25 cellular contexts compared by ENCODE assay signal in genomic region chr13:107296804-107297203, GRCh38.
DNase-seq lines count a peak whose midpoint lies in the region; ATAC-seq, FAIRE-seq and TF ChIP-seq lines count a peak whose summit lies in the region.
"Had no signal": no experiment of that assay in that cellular context is flagged by ENCODE, and none has a peak within 500 bp of the region (broad histone marks: within the 10 kb centered on the region; RNA-seq: fewer than 3 reads in every experiment).

No MANE protein-coding gene starts in this region.

- H3K36me3 ChIP-seq in breast epithelium (no peaks in the 10 kb centered on the region), astrocyte (ENCODE audit: insufficient read depth, low read length) (no peaks in the 10 kb centered on the region)

- TF ChIP-seq CTCF in MCF 10A (IDR thresholded peaks at IDR 0.05; ENCODE audit: unreplicated experiment) (no peak), breast epithelium (IDR thresholded peaks at IDR 0.05) (no peak), astrocyte (IDR thresholded peaks at IDR 0.05; ENCODE audit: insufficient read depth, low read depth, low read length) (no peak), fibroblast of the aortic adventitia (IDR thresholded peaks at IDR 0.05; ENCODE audit: insufficient read depth, low read length) (no peak)

- H3K27me3 Mint-ChIP-seq in MCF 10A (ENCODE audit: insufficient read depth, unreplicated experiment) (no peaks in the 10 kb centered on the region), astrocyte (ENCODE audit: low read depth, unreplicated experiment) (no peaks in the 10 kb centered on the region)
- H3K27me3 Mint-ChIP-seq: activated CD4-positive, alpha-beta T cell treated with anti-CD3 and anti-CD28 coated beads for 36 hours; dendritic cell treated with granulocyte-macrophage colony-stimulating factor and Interleukin-4, amounts not matched to agents 40 ng/mL and 50 ng/mL, for 4 days; stimulated activated memory B cell treated with anti-CD40 and anti-IgM and Interleukin-4, amounts not matched to agents 10 μg/mL and 1 μg/mL and 100 μg/mL, for 72 hours; type B pancreatic cell had no signal

- H3K4me1 Mint-ChIP-seq in MCF 10A (ENCODE audit: insufficient read depth, unreplicated experiment) (peaks cover 16% of the 10 kb centered on the region), astrocyte (ENCODE audit: low read depth, unreplicated experiment) (peaks cover 3% of the 10 kb centered on the region)
- H3K4me1 Mint-ChIP-seq: activated CD4-positive, alpha-beta T cell treated with anti-CD3 and anti-CD28 coated beads for 36 hours; nephron progenitor cell; stimulated activated memory B cell treated with anti-CD40 and anti-IgM and Interleukin-4, amounts not matched to agents 10 μg/mL and 1 μg/mL and 100 μg/mL, for 72 hours had no signal

- FAIRE-seq in astrocyte (lab: Jason Lieb, UNC) = no peak

- DNase-seq in MCF 10A (ENCODE audit: unreplicated experiment) (peak; percentile 20), breast epithelium (ENCODE audit: low spot score in 2 of 2) (no peak), astrocyte (ENCODE audit: low read depth) (peak; percentile 50), fibroblast of the aortic adventitia (ENCODE audit: low read depth) (peak; percentile 6), NCI-H2171 (lab: John Stamatoyannopoulos, UW) (no peak)
- DNase-seq: activated CD4-positive, alpha-beta T cell treated with anti-CD3 and anti-CD28 coated beads for 36 hours; activated CD8-positive, alpha-beta memory T cell treated with anti-CD3 and anti-CD28 coated beads for 24 hours; anterior cingulate cortex; DMS79 treated with DMSO at 0.1 percent for 48 hours; NCI-H1105; NCI-H187; NCI-H524 treated with DMSO at 0.1 percent for 48 hours; nephron progenitor cell; SIG-M5; substantia nigra; SW 1271 had no signal

- H3K36me3 Mint-ChIP-seq in MCF 10A (ENCODE audit: insufficient read depth, unreplicated experiment) (no peaks in the 10 kb centered on the region), astrocyte (ENCODE audit: low read depth, unreplicated experiment) (no peaks in the 10 kb centered on the region)
- H3K36me3 Mint-ChIP-seq: activated naive CD4-positive, alpha-beta T cell treated with anti-CD3 and anti-CD28 coated beads, Interleukin-2, amount 50 U/mL, for 72 hours; stimulated activated memory B cell treated with anti-CD40 and anti-IgM and Interleukin-4, amounts not matched to agents 10 μg/mL and 1 μg/mL and 100 μg/mL, for 72 hours; type B pancreatic cell had no signal

- H3K4me3 ChIP-seq in breast epithelium (no peak overlapping the region), astrocyte (ENCODE audit: insufficient read depth, low read depth, low read length) (no peak overlapping the region), fibroblast of the aortic adventitia (ENCODE audit: low read depth, low read length) (no peak overlapping the region)

- no peak overlapping the region for H2AFZ ChIP-seq in astrocyte (ENCODE audit: low read depth, low read length)

- no peaks in the 10 kb centered on the region for H4K20me1 ChIP-seq in astrocyte (ENCODE audit: insufficient read depth, low read length)

- intact Hi-C loops in MCF 10A (cut with micrococcal nuclease) = no loop called here
- intact Hi-C loops in breast epithelium (cut with DNase I; ENCODE audit: low total_unique reads) = no loop called here

- H3K4me3 Mint-ChIP-seq in MCF 10A (ENCODE audit: unreplicated experiment) = no peak overlapping the region
- H3K4me3 Mint-ChIP-seq in astrocyte (ENCODE audit: unreplicated experiment) = no peak overlapping the region
- H3K4me3 Mint-ChIP-seq: activated CD4-positive, alpha-beta T cell treated with anti-CD3 and anti-CD28 coated beads for 36 hours; dendritic cell treated with granulocyte-macrophage colony-stimulating factor and Interleukin-4, amounts not matched to agents 40 ng/mL and 50 ng/mL, for 4 days; nephron progenitor cell; stimulated activated memory B cell treated with anti-CD40 and anti-IgM and Interleukin-4, amounts not matched to agents 10 μg/mL and 1 μg/mL and 100 μg/mL, for 72 hours; type B pancreatic cell had no signal

- H3K9me3 ChIP-seq in breast epithelium (no peaks in the 10 kb centered on the region), astrocyte (ENCODE audit: insufficient read depth, low read depth, low read length) (no peaks in the 10 kb centered on the region)

- H3K27ac ChIP-seq in breast epithelium = no peak overlapping the region
- H3K27ac ChIP-seq in astrocyte (ENCODE audit: low read depth, low read length) = no peak overlapping the region
- H3K27ac ChIP-seq: VCaP had no signal

- BruUV-seq in MCF 10A (replicated peaks; lab: Mats Ljungman, UMichigan) = no TSS peak

- CTCF ChIA-PET in MCF 10A (lab: Yijun Ruan, JAX) = interaction anchor here (1.0 kb wide), 1 partner anchor 10 kb away, joined by 3 read pairs; no protein-coding TSS in a partner anchor

- no peak for TF ChIP-seq POLR2A in breast epithelium (IDR thresholded peaks at IDR 0.05)

- H3K79me2 ChIP-seq in astrocyte (ENCODE audit: insufficient read depth, low read length) = no peaks in the 10 kb centered on the region

- H3K27ac Mint-ChIP-seq in MCF 10A (ENCODE audit: low read depth, unreplicated experiment) (no peak overlapping the region), astrocyte (ENCODE audit: unreplicated experiment) (no peak overlapping the region)
- H3K27ac Mint-ChIP-seq: activated CD4-positive, alpha-beta T cell treated with anti-CD3 and anti-CD28 coated beads for 36 hours; activated naive CD4-positive, alpha-beta T cell treated with anti-CD3 and anti-CD28 coated beads, Interleukin-2, amount 50 U/mL, for 72 hours; dendritic cell treated with granulocyte-macrophage colony-stimulating factor and Interleukin-4, amounts not matched to agents 40 ng/mL and 50 ng/mL, for 4 days; nephron progenitor cell; stimulated activated memory B cell treated with anti-CD40 and anti-IgM and Interleukin-4, amounts not matched to agents 10 μg/mL and 1 μg/mL and 100 μg/mL, for 72 hours; type B pancreatic cell had no signal

- POLR2A ChIA-PET in MCF 10A (lab: Yijun Ruan, JAX) = no interaction called here

- no peaks in the 10 kb centered on the region for H3K4me1 ChIP-seq in breast epithelium
- H3K4me1 ChIP-seq in astrocyte (ENCODE audit: insufficient read depth, low read length) = no peaks in the 10 kb centered on the region

- ATAC-seq in GM19035 (IDR thresholded peaks at IDR 0.05; ENCODE audit: unreplicated experiment) (no peak), HG03460 (IDR thresholded peaks at IDR 0.05; ENCODE audit: unreplicated experiment) (no peak), GM21526 (IDR thresholded peaks at IDR 0.05; ENCODE audit: low FRiP score, unreplicated experiment) (no peak)
- ATAC-seq: activated CD4-positive, alpha-beta T cell treated with anti-CD3 and anti-CD28 coated beads for 36 hours; activated naive CD4-positive, alpha-beta T cell treated with anti-CD3 and anti-CD28 coated beads, Interleukin-2, amount 50 U/mL, for 72 hours; left lobe of liver; stimulated activated memory B cell treated with anti-CD40 and anti-IgM and Interleukin-4, amounts not matched to agents 10 μg/mL and 1 μg/mL and 100 μg/mL, for 72 hours had no signal

- no peak overlapping the region for H3K9ac ChIP-seq in astrocyte (ENCODE audit: low read length)

- H3K4me2 ChIP-seq in astrocyte (ENCODE audit: low read length) = no peak overlapping the region

- H3K9me3 Mint-ChIP-seq in MCF 10A (ENCODE audit: unreplicated experiment) (peaks cover 5% of the 10 kb centered on the region), astrocyte (ENCODE audit: unreplicated experiment) (no peaks in the 10 kb centered on the region)
- H3K9me3 Mint-ChIP-seq: nephron progenitor cell, type B pancreatic cell had no signal

- no peaks in the 10 kb centered on the region for H3K27me3 ChIP-seq in breast epithelium
- no peaks in the 10 kb centered on the region for H3K27me3 ChIP-seq in astrocyte (ENCODE audit: insufficient read depth, low read length)

Comparison
In these comparisons a context has a peak if more than half of its experiments do, and no peak if none do; other contexts are left out.
1. DNase-seq: peak in MCF 10A (single experiment), astrocyte (single experiment) and fibroblast of the aortic adventitia (single experiment); none in breast epithelium (0 of 2) and NCI-H2171 (single experiment).